ENCODE assay signal across 1 cellular context in genomic region chr1:36455386-36455785, GRCh38.
TF ChIP-seq lines count a peak whose summit lies in the region.

No MANE protein-coding gene starts in this region.

TF ChIP-seq in HepG2, 621 proteins besides CTCF, POLR2A, EP300 and RAD21:
- no peak for TF ChIP-seq SATB2 (CRISPR knock-in tag; IDR thresholded peaks at IDR 0.05)
- no peak for TF ChIP-seq SMAD9 (CRISPR knock-in tag; IDR thresholded peaks at IDR 0.05)
- TF ChIP-seq ATF3 (CRISPR knock-in tag; IDR thresholded peaks at IDR 0.05): no peak
- no peak for TF ChIP-seq ZNF724P (CRISPR knock-in tag; IDR thresholded peaks at IDR 0.05; ENCODE audit: borderline replicate concordance)
- TF ChIP-seq SUZ12 (IDR thresholded peaks at IDR 0.05; ENCODE audit: low read depth, low read length): no peak
- no peak for TF ChIP-seq ZNF343 (CRISPR knock-in tag; IDR thresholded peaks at IDR 0.05)
- no peak for TF ChIP-seq PRPF4 (IDR thresholded peaks at IDR 0.05; ENCODE audit: low read depth, low read length, poor library complexity, severe bottlenecking)
- TF ChIP-seq MAFF (IDR thresholded peaks at IDR 0.05; ENCODE audit: low read depth, low read length): no peak
- TF ChIP-seq KDM3A (CRISPR knock-in tag; IDR thresholded peaks at IDR 0.05; ENCODE audit: low read depth): no peak
- TF ChIP-seq AFF4 (CRISPR knock-in tag; IDR thresholded peaks at IDR 0.05): no peak
- no peak for TF ChIP-seq ZFP82 (CRISPR knock-in tag; IDR thresholded peaks at IDR 0.05; ENCODE audit: borderline replicate concordance)
- no peak for TF ChIP-seq SIN3B (IDR thresholded peaks at IDR 0.05; ENCODE audit: low read length)
- no peak for TF ChIP-seq ZBTB1 (CRISPR knock-in tag; IDR thresholded peaks at IDR 0.05; ENCODE audit: borderline replicate concordance)
TF ChIP-seq in HepG2: peak in this region for 0.
